Comparison of ENCODE assay signal across 12 cellular contexts in the genomic region with DNA sequence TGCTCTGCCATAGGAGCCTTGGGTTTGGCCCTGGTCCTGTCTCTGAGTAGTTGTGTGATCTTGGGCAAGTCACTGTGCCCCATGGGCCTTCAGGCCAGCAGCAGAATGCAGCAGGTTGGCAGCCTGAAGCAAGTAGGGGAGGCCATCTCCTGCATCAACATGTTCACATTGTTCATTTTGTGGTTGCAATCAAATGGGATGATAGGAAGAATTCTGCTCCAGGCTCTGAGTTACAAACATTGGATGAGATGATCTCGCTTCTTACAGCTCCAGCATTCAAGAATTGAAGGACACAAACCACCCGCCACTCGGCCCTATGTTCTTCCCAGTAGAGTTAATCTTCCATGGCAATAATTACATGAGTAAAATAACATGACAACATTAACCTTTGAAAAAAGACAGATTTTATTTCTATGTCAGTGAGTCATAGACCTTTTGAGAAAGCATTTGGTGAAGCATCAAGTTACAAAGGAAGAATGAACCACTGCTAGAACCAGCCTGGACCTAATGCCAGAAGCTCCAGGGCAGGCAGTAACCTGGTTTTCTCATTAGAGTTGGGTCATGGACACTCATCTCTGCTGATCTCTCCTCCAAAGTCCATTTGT.
DNase-seq lines count a peak whose midpoint lies in the region; ATAC-seq and TF ChIP-seq lines count a peak whose summit lies in the region.
"Had no signal": no experiment of that assay in that cellular context is flagged by ENCODE, and none has a peak within 500 bp of the region (broad histone marks: within the 10 kb centered on the region; RNA-seq: fewer than 3 reads in every experiment).

No MANE protein-coding gene starts in this region.

- TF ChIP-seq CTCF in epithelial cell of esophagus (IDR thresholded peaks at IDR 0.05; ENCODE audit: insufficient read depth, low read depth, low read length, missing control alignments) (no peak), adrenal gland (IDR thresholded peaks at IDR 0.05) (no peak)

- H3K9me3 ChIP-seq in MG63 (no peaks in the 10 kb centered on the region), adrenal gland (replicated peaks in 1 of 3) (no peaks in the 10 kb centered on the region)
- H3K9me3 ChIP-seq: right atrium auricular region had no signal

- H3K4me3 ChIP-seq in MG63 (no peak overlapping the region), epithelial cell of esophagus (ENCODE audit: low read length) (no peak overlapping the region), adrenal gland (no peak overlapping the region)
- H3K4me3 ChIP-seq: right atrium auricular region had no signal

- intact Hi-C loops in adrenal gland (cut with DNase I) = no loop called here

- peaks cover 0 to 8% of the 10 kb centered on the region in 2 donors for H3K4me1 ChIP-seq in adrenal gland (replicated peaks in 1 of 2)

- no peaks in the 10 kb centered on the region for H3K27me3 ChIP-seq in MG63
- H3K27me3 ChIP-seq in adrenal gland = no peaks in the 10 kb centered on the region
- H3K27me3 ChIP-seq: right atrium auricular region had no signal

- peak; percentile 40 for DNase-seq in ELR (ENCODE audit: low read depth)
- peak; percentile 55 for DNase-seq in MG63
- DNase-seq in epithelial cell of esophagus (ENCODE audit: low read depth) = peak; percentile 71
- peak; percentile 74 for DNase-seq in myocyte (ENCODE audit: low read depth)
- no peak for DNase-seq in NCI-H1694 treated with DMSO at 0.1 percent for 48 hours (lab: John Stamatoyannopoulos, UW)
- no peak for DNase-seq in adrenal gland
- DNase-seq: activated naive CD4-positive, alpha-beta T cell treated with anti-CD3 and anti-CD28 coated beads for 36 hours; NCI-H2081 treated with DMSO at 0.1 percent for 48 hours; SHP77 treated with DMSO at 0.1 percent for 48 hours had no signal

- TF ChIP-seq POLR2A in adrenal gland (IDR thresholded peaks at IDR 0.05) = no peak

- 80 to 93% (median 87%) methylated on average over 3 of the region's 3 CpGs for WGBS in adrenal gland, 4 donors

- ATAC-seq in HG03045 (IDR thresholded peaks at IDR 0.05; ENCODE audit: unreplicated experiment) = no peak
- ATAC-seq in GM18498 (IDR thresholded peaks at IDR 0.05; ENCODE audit: unreplicated experiment) = no peak

- no peak overlapping the region for H3K27ac ChIP-seq in adrenal gland
- H3K27ac ChIP-seq: right atrium auricular region had no signal

- no peaks in the 10 kb centered on the region for H3K36me3 ChIP-seq in MG63
- no peaks in the 10 kb centered on the region for H3K36me3 ChIP-seq in adrenal gland (replicated peaks in 1 of 2)
- H3K36me3 ChIP-seq: right atrium auricular region had no signal

Comparison
In these comparisons a context has a peak if more than half of its experiments do, and no peak if none do; other contexts are left out.
1. DNase-seq: peak in ELR (single experiment), MG63 (single experiment), epithelial cell of esophagus (single experiment) and myocyte (single experiment); none in NCI-H1694 treated with DMSO at 0.1 percent for 48 hours (single experiment) and adrenal gland (0 of 7).